ENCODE assay signal across 17 cellular contexts in genomic region chr2:115491394-115491793, GRCh38.
A peak's percentile ranks its signal among the peaks of the same experiment; 100 is the strongest.
DNase-seq lines count a peak whose midpoint lies in the region; ATAC-seq and TF ChIP-seq lines count a peak whose summit lies in the region.
"Had no signal": no experiment of that assay in that cellular context is flagged by ENCODE, and none has a peak within 500 bp of the region (broad histone marks: within the 10 kb centered on the region; RNA-seq: fewer than 3 reads in every experiment).

No MANE protein-coding gene starts in this region.

- no peak overlapping the region for H3K4me3 Mint-ChIP-seq in Caco-2 (ENCODE audit: unreplicated experiment)
- H3K4me3 Mint-ChIP-seq in endodermal cell: no peak overlapping the region
- H3K4me3 Mint-ChIP-seq in stimulated activated memory B cell treated with anti-CD40 and anti-IgM and Interleukin-4, amounts not matched to agents 10 μg/mL and 1 μg/mL and 100 μg/mL, for 72 hours: no peak overlapping the region
- H3K4me3 Mint-ChIP-seq: CD8-positive, alpha-beta memory T cell had no signal

- no peak overlapping the region for H3K4ac ChIP-seq in trophoblast cell (ENCODE audit: low read depth, low read length)

- BruUV-seq in Caco-2 (replicated peaks; lab: Mats Ljungman, UMichigan): no TSS peak

- H3K27me3 ChIP-seq in Caco-2 (replicated peaks; ENCODE audit: control insufficient read depth, insufficient read depth, low read length): no peaks in the 10 kb centered on the region
- H3K27me3 ChIP-seq in endodermal cell (ENCODE audit: control insufficient read depth, insufficient read depth, low read length, poor library complexity, severe bottlenecking): no peaks in the 10 kb centered on the region
- H3K27me3 ChIP-seq in trophoblast cell (ENCODE audit: insufficient read depth, low read length): no peaks in the 10 kb centered on the region
- H3K27me3 ChIP-seq: BLaER1 had no signal

- whole genome bisulfite sequencing in endodermal cell (ENCODE audit: insufficient coverage in 1 of 2, insufficient read length in 1 of 2), 2 experiments: 91 to 92% methylated on average over 2 of the region's 2 CpGs
- no CpG with 5 or more reads among the region's 2 CpGs for WGBS in trophoblast cell (ENCODE audit: extremely low coverage, insufficient coverage, insufficient read length)

- no peak overlapping the region for H2AFZ ChIP-seq in trophoblast cell (ENCODE audit: insufficient read depth, low read length, poor library complexity)
- H2AFZ ChIP-seq: GM23248 had no signal

- H3K4me1 Mint-ChIP-seq in Caco-2 (ENCODE audit: low read depth, unreplicated experiment): no peaks in the 10 kb centered on the region
- no peaks in the 10 kb centered on the region for H3K4me1 Mint-ChIP-seq in endodermal cell
- H3K4me1 Mint-ChIP-seq in stimulated activated memory B cell treated with anti-CD40 and anti-IgM and Interleukin-4, amounts not matched to agents 10 μg/mL and 1 μg/mL and 100 μg/mL, for 72 hours: no peaks in the 10 kb centered on the region
- H3K4me1 Mint-ChIP-seq: CD8-positive, alpha-beta memory T cell had no signal

- H3K4me2 ChIP-seq in trophoblast cell (ENCODE audit: low read length): peak overlapping the region; percentile 40
- H3K4me2 ChIP-seq: BLaER1 had no signal

- intact Hi-C loops in Caco-2 (cut with micrococcal nuclease; ENCODE audit: unreplicated experiment): no loop called here

- H3K9me3 ChIP-seq in Caco-2 (no peaks in the 10 kb centered on the region), endodermal cell (ENCODE audit: control insufficient read depth, low read length) (peaks cover 34% of the 10 kb centered on the region), trophoblast cell (ENCODE audit: insufficient read depth, low read depth, low read length) (no peaks in the 10 kb centered on the region)
- H3K9me3 ChIP-seq: BLaER1 had no signal

- H4K12ac ChIP-seq in trophoblast cell (ENCODE audit: low read depth, low read length): no peak overlapping the region

- no peak overlapping the region for H3K14ac ChIP-seq in trophoblast cell (ENCODE audit: low read length)

- no peak overlapping the region for H3K23ac ChIP-seq in trophoblast cell (ENCODE audit: low read length)

- H3K4me1 ChIP-seq in Caco-2: peaks cover 11% of the 10 kb centered on the region
- no peaks in the 10 kb centered on the region for H3K4me1 ChIP-seq in endodermal cell (ENCODE audit: control insufficient read depth, insufficient read depth, low read length)
- H3K4me1 ChIP-seq in trophoblast cell (ENCODE audit: control insufficient read depth in 1 of 2, insufficient read depth in 2 of 2, low read length in 2 of 2): peaks cover 2 to 9% of the 10 kb centered on the region in 2 experiments
- H3K4me1 ChIP-seq: BLaER1 had no signal

- H3K27ac ChIP-seq in endodermal cell (ENCODE audit: low read depth, low read length): no peak overlapping the region
- peak overlapping the region; percentile 78 for H3K27ac ChIP-seq in trophoblast cell (ENCODE audit: low read depth, low read length)
- H3K27ac ChIP-seq: BLaER1, GM23248 had no signal

- H3K18ac ChIP-seq in trophoblast cell (ENCODE audit: low read length): no peak overlapping the region

- DNase-seq in Caco-2 (peak; percentile 13 to 52), NCI-H226 (peak; percentile 89), endodermal cell (no peak), trophoblast cell (no peak), NCI-H526 treated with DMSO at 0.1 percent for 48 hours (lab: John Stamatoyannopoulos, UW) (no peak)
- DNase-seq: 8988T; AML-193; Calu3; CD8-positive, alpha-beta memory T cell; DMS 273 treated with DMSO at 0.1 percent for 48 hours; GM23248; H7 had no signal

- ATAC-seq in HG02763 (IDR thresholded peaks at IDR 0.05; ENCODE audit: unreplicated experiment): no peak
- no peak for ATAC-seq in stimulated activated memory B cell treated with anti-CD40 and anti-IgM and Interleukin-4, amounts not matched to agents 10 μg/mL and 1 μg/mL and 100 μg/mL, for 72 hours
- ATAC-seq in HG02970 (IDR thresholded peaks at IDR 0.05; ENCODE audit: low FRiP score, unreplicated experiment): no peak
- ATAC-seq: GM12878 had no signal

- H3K27me3 Mint-ChIP-seq in Caco-2 (ENCODE audit: insufficient read depth, unreplicated experiment) (peaks cover 3% of the 10 kb centered on the region), endodermal cell (ENCODE audit: insufficient read depth) (no peaks in the 10 kb centered on the region)
- H3K27me3 Mint-ChIP-seq in stimulated activated memory B cell treated with anti-CD40 and anti-IgM and Interleukin-4, amounts not matched to agents 10 μg/mL and 1 μg/mL and 100 μg/mL, for 72 hours: no peaks in the 10 kb centered on the region
- H3K27me3 Mint-ChIP-seq: CD8-positive, alpha-beta memory T cell had no signal

- no peak overlapping the region for H2BK120ac ChIP-seq in trophoblast cell (ENCODE audit: insufficient read depth, low read length, poor library complexity)

- H3K27ac Mint-ChIP-seq in Caco-2 (ENCODE audit: unreplicated experiment) (no peak overlapping the region), endodermal cell (no peak overlapping the region)
- H3K27ac Mint-ChIP-seq in stimulated activated memory B cell treated with anti-CD40 and anti-IgM and Interleukin-4, amounts not matched to agents 10 μg/mL and 1 μg/mL and 100 μg/mL, for 72 hours: no peak overlapping the region
- H3K27ac Mint-ChIP-seq: CD8-positive, alpha-beta memory T cell had no signal

- H3K36me3 Mint-ChIP-seq in Caco-2 (ENCODE audit: insufficient read depth, unreplicated experiment): no peaks in the 10 kb centered on the region
- H3K36me3 Mint-ChIP-seq in endodermal cell (ENCODE audit: low read depth): peaks cover 5% of the 10 kb centered on the region
- no peaks in the 10 kb centered on the region for H3K36me3 Mint-ChIP-seq in stimulated activated memory B cell treated with anti-CD40 and anti-IgM and Interleukin-4, amounts not matched to agents 10 μg/mL and 1 μg/mL and 100 μg/mL, for 72 hours
- H3K36me3 Mint-ChIP-seq: CD8-positive, alpha-beta memory T cell had no signal

- POLR2A ChIA-PET in Caco-2 (lab: Charles Lee): no interaction called here

- peaks cover 6% of the 10 kb centered on the region for H3K79me1 ChIP-seq in trophoblast cell (ENCODE audit: low read length)

- TF ChIP-seq CTCF in Caco-2 (IDR thresholded peaks at IDR 0.05; ENCODE audit: insufficient read depth in 1 of 2, low read depth in 1 of 2, low read length in 1 of 2, severe bottlenecking in 1 of 2, unreplicated experiment in 1 of 2) (no peak), endodermal cell (conservative IDR thresholded peaks at IDR 0.05) (no peak)

- CTCF ChIA-PET in Caco-2 (lab: Charles Lee): no interaction called here

- H3K9me3 Mint-ChIP-seq in Caco-2 (ENCODE audit: unreplicated experiment) (no peaks in the 10 kb centered on the region), endodermal cell (peaks cover 22% of the 10 kb centered on the region)
- H3K9me3 Mint-ChIP-seq in stimulated activated memory B cell treated with anti-CD40 and anti-IgM and Interleukin-4, amounts not matched to agents 10 μg/mL and 1 μg/mL and 100 μg/mL, for 72 hours: peaks cover 4% of the 10 kb centered on the region

- no peak overlapping the region for H2AK5ac ChIP-seq in trophoblast cell (ENCODE audit: low read length)

- no peak overlapping the region for H2BK12ac ChIP-seq in trophoblast cell (ENCODE audit: low read length)

- no peak overlapping the region for H2BK5ac ChIP-seq in trophoblast cell (ENCODE audit: low read depth, low read length, poor library complexity)

- H3K4me3 ChIP-seq in Caco-2 (ENCODE audit: low read depth, low read length) (no peak overlapping the region), endodermal cell (ENCODE audit: low read length) (peak overlapping the region; percentile 69), trophoblast cell (ENCODE audit: low read depth, low read length) (no peak overlapping the region)
- H3K4me3 ChIP-seq: BLaER1, GM12878, GM23248 had no signal

- H3K79me2 ChIP-seq in trophoblast cell (ENCODE audit: control insufficient read depth, insufficient read depth, low read length, poor library complexity): no peaks in the 10 kb centered on the region

- H3K9ac ChIP-seq in endodermal cell (ENCODE audit: extremely low read depth, low read length, poor library complexity, severe bottlenecking) (no peak overlapping the region), trophoblast cell (ENCODE audit: low read length) (no peak overlapping the region)
- H3K9ac ChIP-seq: BLaER1, GM23248 had no signal

- no peak overlapping the region for H4K8ac ChIP-seq in trophoblast cell (ENCODE audit: low read depth, low read length)

- H3K36me3 ChIP-seq in Caco-2 (ENCODE audit: control insufficient read depth, insufficient read depth, low read length) (no peaks in the 10 kb centered on the region), endodermal cell (ENCODE audit: control insufficient read depth, insufficient read depth, low read length) (no peaks in the 10 kb centered on the region), trophoblast cell (ENCODE audit: control insufficient read depth in 1 of 2, insufficient read depth in 2 of 2, low read length in 2 of 2) (no peaks in the 10 kb centered on the region)
- H3K36me3 ChIP-seq: BLaER1 had no signal

- no peak overlapping the region for H4K91ac ChIP-seq in trophoblast cell (ENCODE audit: low read depth, low read length)

Comparison
In these comparisons a context has a peak if more than half of its experiments do, and no peak if none do; other contexts are left out.
1. DNase-seq: peak in Caco-2 (2 of 2) and NCI-H226 (single experiment); none in endodermal cell (single experiment), trophoblast cell (0 of 2) and NCI-H526 treated with DMSO at 0.1 percent for 48 hours (single experiment).